Comparison of ENCODE assay signal across 13 cellular contexts in genomic region chr9:78097541-78097940, GRCh38.
A peak's percentile ranks its signal among the peaks of the same experiment; 100 is the strongest.
DNase-seq lines count a peak whose midpoint lies in the region; ATAC-seq and TF ChIP-seq lines count a peak whose summit lies in the region.
"Had no signal": no experiment of that assay in that cellular context is flagged by ENCODE, and none has a peak within 500 bp of the region (broad histone marks: within the 10 kb centered on the region; RNA-seq: fewer than 3 reads in every experiment).

No MANE protein-coding gene starts in this region.

- H3K4me1 ChIP-seq in prostate gland (replicated peaks): no peaks in the 10 kb centered on the region
- H3K4me1 ChIP-seq: pancreas had no signal

- WGBS in prostate gland: 53% methylated on average over 3 of the region's 3 CpGs

- peak; percentile 24 for ATAC-seq in stimulated activated memory B cell treated with anti-CD40 and anti-IgM and Interleukin-4, amounts not matched to agents 10 μg/mL and 1 μg/mL and 100 μg/mL, for 72 hours
- ATAC-seq in GM21447 (IDR thresholded peaks at IDR 0.05; ENCODE audit: unreplicated experiment): no peak

- H3K4me3 ChIP-seq in dorsolateral prefrontal cortex: peak overlapping the region in 55 of 59 donors; percentile 10 to 66 (median 38)
- H3K4me3 ChIP-seq in prostate gland: no peak overlapping the region
- H3K4me3 ChIP-seq: pancreas had no signal

- no peak for TF ChIP-seq POLR2A in prostate gland (IDR thresholded peaks at IDR 0.05)

- intact Hi-C loops in activated CD4-positive, alpha-beta T cell treated with anti-CD3 and anti-CD28 coated beads, Interleukin-2, amount 10 ng/mL, durations not matched to agents 24 days and 14 days (cut with micrococcal nuclease): no loop called here
- intact Hi-C loops in dorsolateral prefrontal cortex (cut with DNase I) (no loop called here), prostate gland (cut with DNase I) (no loop called here)

- TF ChIP-seq CTCF in dorsolateral prefrontal cortex (IDR thresholded peaks at IDR 0.05 in 54 of 56, conservative IDR thresholded peaks at IDR 0.05 in 2 of 56; ENCODE audit: low read depth in 1 of 56, partially characterized antibody in 56 of 56) (peak in 3 of 56 donors; percentile 9 to 16 (median 13)), prostate gland (IDR thresholded peaks at IDR 0.05) (no peak)

- H3K27ac ChIP-seq in dorsolateral prefrontal cortex (peak overlapping the region in 53 of 59 donors; percentile 1 to 84 (median 68)), prostate gland (no peak overlapping the region)
- H3K27ac ChIP-seq: pancreas had no signal

- H3K9me3 ChIP-seq in prostate gland: no peaks in the 10 kb centered on the region
- H3K9me3 ChIP-seq: pancreas had no signal

- peaks cover 2% of the 10 kb centered on the region for H3K27me3 Mint-ChIP-seq in activated CD4-positive, alpha-beta T cell treated with anti-CD3 and anti-CD28 coated beads, Interleukin-2, amount 10 ng/mL, durations not matched to agents 24 days and 14 days
- peaks cover 9% of the 10 kb centered on the region for H3K27me3 Mint-ChIP-seq in stimulated activated memory B cell treated with anti-CD40 and anti-IgM and Interleukin-4, amounts not matched to agents 10 μg/mL and 1 μg/mL and 100 μg/mL, for 72 hours

- H3K27ac Mint-ChIP-seq in activated CD4-positive, alpha-beta T cell treated with anti-CD3 and anti-CD28 coated beads, Interleukin-2, amount 10 ng/mL, durations not matched to agents 24 days and 14 days: no peak overlapping the region
- no peak overlapping the region for H3K27ac Mint-ChIP-seq in stimulated activated memory B cell treated with anti-CD40 and anti-IgM and Interleukin-4, amounts not matched to agents 10 μg/mL and 1 μg/mL and 100 μg/mL, for 72 hours

- no peaks in the 10 kb centered on the region for H3K36me3 Mint-ChIP-seq in activated CD4-positive, alpha-beta T cell treated with anti-CD3 and anti-CD28 coated beads, Interleukin-2, amount 10 ng/mL, durations not matched to agents 24 days and 14 days (ENCODE audit: low read depth)
- H3K36me3 Mint-ChIP-seq in stimulated activated memory B cell treated with anti-CD40 and anti-IgM and Interleukin-4, amounts not matched to agents 10 μg/mL and 1 μg/mL and 100 μg/mL, for 72 hours: no peaks in the 10 kb centered on the region

- DNase-seq in activated CD4-positive, alpha-beta T cell treated with anti-CD3 and anti-CD28 coated beads, Interleukin-2, amount 10 ng/mL, durations not matched to agents 24 days and 14 days: no peak
- no peak for DNase-seq in activated CD4-positive, alpha-beta T cell treated with anti-CD3 and anti-CD28 coated beads for 48 hours
- peak; percentile 52 to 76 for DNase-seq in NOMO-1 (lab: John Stamatoyannopoulos, UW; ENCODE audit: unreplicated experiment in 2 of 2)
- no peak for DNase-seq in dorsolateral prefrontal cortex
- no peak for DNase-seq in prostate gland (ENCODE audit: low spot score)
- DNase-seq in stimulated activated CD4-positive, alpha-beta T cell treated with anti-CD3 and anti-CD28 coated beads, Interleukin-1b, Interleukin-23, amount 100 ng/mL, for 48 hours: no peak
- DNase-seq: DMS 273 treated with DMSO at 0.1 percent for 48 hours, NCI-H1105 treated with DMSO at 0.1 percent for 48 hours, NCI-H510A, pancreas, SHP77 had no signal

- H3K36me3 ChIP-seq in prostate gland: no peaks in the 10 kb centered on the region
- H3K36me3 ChIP-seq: pancreas had no signal

- peaks cover 8% of the 10 kb centered on the region for H3K4me1 Mint-ChIP-seq in activated CD4-positive, alpha-beta T cell treated with anti-CD3 and anti-CD28 coated beads, Interleukin-2, amount 10 ng/mL, durations not matched to agents 24 days and 14 days
- peaks cover 13% of the 10 kb centered on the region for H3K4me1 Mint-ChIP-seq in stimulated activated memory B cell treated with anti-CD40 and anti-IgM and Interleukin-4, amounts not matched to agents 10 μg/mL and 1 μg/mL and 100 μg/mL, for 72 hours

- peak overlapping the region; percentile 19 for H3K4me3 Mint-ChIP-seq in activated CD4-positive, alpha-beta T cell treated with anti-CD3 and anti-CD28 coated beads, Interleukin-2, amount 10 ng/mL, durations not matched to agents 24 days and 14 days
- H3K4me3 Mint-ChIP-seq in stimulated activated memory B cell treated with anti-CD40 and anti-IgM and Interleukin-4, amounts not matched to agents 10 μg/mL and 1 μg/mL and 100 μg/mL, for 72 hours: no peak overlapping the region

- no peaks in the 10 kb centered on the region for H3K9me3 Mint-ChIP-seq in activated CD4-positive, alpha-beta T cell treated with anti-CD3 and anti-CD28 coated beads, Interleukin-2, amount 10 ng/mL, durations not matched to agents 24 days and 14 days
- H3K9me3 Mint-ChIP-seq in stimulated activated memory B cell treated with anti-CD40 and anti-IgM and Interleukin-4, amounts not matched to agents 10 μg/mL and 1 μg/mL and 100 μg/mL, for 72 hours: no peaks in the 10 kb centered on the region

- H3K27me3 ChIP-seq in dorsolateral prefrontal cortex: no peaks in the 10 kb centered on the region
- no peaks in the 10 kb centered on the region for H3K27me3 ChIP-seq in prostate gland (replicated peaks; ENCODE audit: insufficient read depth)
- H3K27me3 ChIP-seq: pancreas had no signal

Comparison
In these comparisons a context has a peak if more than half of its experiments do, and no peak if none do; other contexts are left out.
1. DNase-seq: peak in NOMO-1 (2 of 2); none in activated CD4-positive, alpha-beta T cell treated with anti-CD3 and anti-CD28 coated beads, Interleukin-2, amount 10 ng/mL, durations not matched to agents 24 days and 14 days (single experiment), activated CD4-positive, alpha-beta T cell treated with anti-CD3 and anti-CD28 coated beads for 48 hours (single experiment), dorsolateral prefrontal cortex (0 of 10), prostate gland (single experiment) and stimulated activated CD4-positive, alpha-beta T cell treated with anti-CD3 and anti-CD28 coated beads, Interleukin-1b, Interleukin-23, amount 100 ng/mL, for 48 hours (single experiment).
2. H3K27ac ChIP-seq: peak in dorsolateral prefrontal cortex (53 of 59); none in prostate gland (0 of 2).
3. H3K4me3 ChIP-seq: peak in dorsolateral prefrontal cortex (55 of 59); none in prostate gland (0 of 2).